14 cellular contexts compared by ENCODE assay signal in the genomic region with DNA sequence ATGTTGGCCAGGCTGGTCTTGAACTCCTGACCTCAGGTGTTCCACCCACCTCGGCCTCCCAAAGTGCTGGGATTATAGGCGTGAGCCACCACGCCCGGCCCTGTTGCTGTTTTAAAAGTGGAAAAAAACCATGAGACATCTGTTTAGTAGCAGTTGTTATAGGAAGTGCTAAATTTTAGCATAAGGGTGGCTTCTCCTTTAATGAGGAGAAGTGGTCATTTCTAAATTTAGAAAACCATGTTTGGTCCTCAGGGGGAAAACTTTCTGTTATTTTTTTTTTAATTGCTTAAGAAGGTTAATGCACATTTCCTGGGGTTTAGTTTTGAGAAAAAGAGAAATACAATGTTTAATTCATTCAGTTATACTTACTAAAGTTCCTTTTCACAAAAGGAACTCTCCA.
"Had no signal": no experiment of that assay in that cellular context is flagged by ENCODE, and none has a peak within 500 bp of the region (broad histone marks: within the 10 kb centered on the region; RNA-seq: fewer than 3 reads in every experiment).

No MANE protein-coding gene starts in this region.

- H3K4me3 ChIP-seq: ascending aorta, esophagus muscularis mucosa, tibial artery, vagina had no signal

- H3K4me1 Mint-ChIP-seq: activated CD4-positive, alpha-beta T cell treated with anti-CD3 and anti-CD28 coated beads, Interleukin-2, amount 10 ng/mL, durations not matched to agents 24 days and 14 days; activated naive CD8-positive, alpha-beta T cell treated with anti-CD3 and anti-CD28 coated beads, Interleukin-2, amount 50 U/mL, for 24 hours had no signal

- H3K27me3 Mint-ChIP-seq: activated B cell treated with CpG ODN at 0.5 μM for 24 hours had no signal

- ATAC-seq: activated naive CD8-positive, alpha-beta T cell treated with anti-CD3 and anti-CD28 coated beads, Interleukin-2, amount 50 U/mL, for 24 hours; natural killer cell; right cardiac atrium had no signal

- H3K27ac ChIP-seq: ascending aorta, esophagus muscularis mucosa, tibial artery, vagina had no signal

- H3K36me3 Mint-ChIP-seq: natural killer cell had no signal

- H3K4me3 Mint-ChIP-seq: activated B cell treated with CpG ODN at 0.5 μM for 24 hours; activated CD4-positive, alpha-beta T cell treated with anti-CD3 and anti-CD28 coated beads, Interleukin-2, amount 10 ng/mL, durations not matched to agents 24 days and 14 days; activated naive CD8-positive, alpha-beta T cell treated with anti-CD3 and anti-CD28 coated beads, Interleukin-2, amount 50 U/mL, for 24 hours; activated T-helper 1 cell treated with anti-CD3 and anti-CD28 coated beads, Interleukin-12 subunit alpha, Interleukin-12 subunit beta, Interleukin-2, Interleukin-4 antibody, amounts not matched to agents 30 ng/mL and 10 ng/mL and 1 ng/mL, durations not matched to agents 14 hours and 24 hours and 36 hours; natural killer cell had no signal

- DNase-seq: activated B cell treated with CpG ODN at 0.5 μM for 24 hours; activated CD4-positive, alpha-beta T cell treated with anti-CD3 and anti-CD28 coated beads, Interleukin-2, amount 10 ng/mL, durations not matched to agents 24 days and 14 days; activated naive CD4-positive, alpha-beta T cell; activated naive CD8-positive, alpha-beta T cell treated with anti-CD3 and anti-CD28 coated beads, Interleukin-2, amount 50 U/mL, for 24 hours; head of caudate nucleus; natural killer cell; posterior cingulate gyrus; right cardiac atrium; small intestine; tibial artery had no signal

- H3K36me3 ChIP-seq: ascending aorta, esophagus muscularis mucosa, tibial artery, vagina had no signal

- H3K27me3 ChIP-seq: ascending aorta, esophagus muscularis mucosa, tibial artery, vagina had no signal

- H3K27ac Mint-ChIP-seq: activated B cell treated with CpG ODN at 0.5 μM for 24 hours; activated CD4-positive, alpha-beta T cell treated with anti-CD3 and anti-CD28 coated beads, Interleukin-2, amount 10 ng/mL, durations not matched to agents 24 days and 14 days; activated naive CD8-positive, alpha-beta T cell treated with anti-CD3 and anti-CD28 coated beads, Interleukin-2, amount 50 U/mL, for 24 hours; activated T-helper 1 cell treated with anti-CD3 and anti-CD28 coated beads, Interleukin-12 subunit alpha, Interleukin-12 subunit beta, Interleukin-2, Interleukin-4 antibody, amounts not matched to agents 30 ng/mL and 10 ng/mL and 1 ng/mL, durations not matched to agents 14 hours and 24 hours and 36 hours; natural killer cell had no signal

- H3K9me3 Mint-ChIP-seq: activated B cell treated with CpG ODN at 0.5 μM for 24 hours; activated CD4-positive, alpha-beta T cell treated with anti-CD3 and anti-CD28 coated beads, Interleukin-2, amount 10 ng/mL, durations not matched to agents 24 days and 14 days; activated naive CD8-positive, alpha-beta T cell treated with anti-CD3 and anti-CD28 coated beads, Interleukin-2, amount 50 U/mL, for 24 hours; activated T-helper 1 cell treated with anti-CD3 and anti-CD28 coated beads, Interleukin-12 subunit alpha, Interleukin-12 subunit beta, Interleukin-2, Interleukin-4 antibody, amounts not matched to agents 30 ng/mL and 10 ng/mL and 1 ng/mL, durations not matched to agents 14 hours and 24 hours and 36 hours; natural killer cell had no signal

- H3K4me1 ChIP-seq: ascending aorta, esophagus muscularis mucosa, tibial artery, vagina had no signal

- H3K9me3 ChIP-seq: ascending aorta, esophagus muscularis mucosa, tibial artery, vagina had no signal
